ENCODE assay signal across 26 cellular contexts in the genomic region with DNA sequence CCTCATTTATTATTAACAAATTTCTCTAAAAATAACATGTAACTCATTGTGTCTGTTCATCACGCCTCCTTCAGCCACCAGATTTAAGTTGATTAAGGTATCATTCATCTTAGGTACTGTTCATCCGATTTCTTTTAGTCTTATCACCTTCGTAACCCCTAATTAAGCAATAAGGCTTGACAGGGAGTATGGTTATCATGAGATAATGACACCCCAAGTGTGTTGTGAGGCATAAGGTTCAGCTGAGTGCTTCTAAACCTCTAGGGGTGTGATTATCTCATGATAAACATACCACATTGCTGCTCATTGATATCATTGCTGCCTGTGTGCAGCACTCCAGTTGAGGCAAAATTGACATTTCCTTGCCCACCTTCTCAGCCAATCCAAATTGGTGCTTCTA.
"Had no signal": no experiment of that assay in that cellular context is flagged by ENCODE, and none has a peak within 500 bp of the region (broad histone marks: within the 10 kb centered on the region; RNA-seq: fewer than 3 reads in every experiment).

No MANE protein-coding gene starts in this region.

- H3K36me3 Mint-ChIP-seq: natural killer cell treated with Interleukin-12 subunit alpha and Interleukin-12 subunit beta and Interleukin-15 and Interleukin-18, amount 100 ng/mL, for 72 hours; stimulated activated effector memory CD8-positive, alpha-beta T cell treated with anti-CD3 and anti-CD28 coated beads, Interleukin-12 subunit alpha, Interleukin-12 subunit beta, amount 100 ng/mL, for 72 hours had no signal

- DNase-seq: activated CD4-positive, alpha-beta T cell treated with anti-CD3 and anti-CD28 coated beads for 4 hours; activated CD4-positive, alpha-beta T cell treated with anti-CD3 and anti-CD28 coated beads, Interleukin-2, amount 50 U/mL, for 48 hours; activated CD8-positive, alpha-beta memory T cell treated with anti-CD3 and anti-CD28 coated beads for 24 hours; activated effector memory CD4-positive, alpha-beta T cell treated with anti-CD3 and anti-CD28 coated beads, Interleukin-2, amount 50 U/mL, for 16 hours; activated naive CD4-positive, alpha-beta T cell treated with anti-CD3 and anti-CD28 coated beads, Interleukin-2, amount 10 ng/mL, durations not matched to agents 7 days and 5 days; activated naive CD8-positive, alpha-beta T cell treated with anti-CD3 and anti-CD28 coated beads, Interleukin-2, amount 10 ng/mL, durations not matched to agents 7 days and 5 days; activated T-cell treated with anti-CD3 and anti-CD28 coated beads, Interleukin-2, amount 50 U/mL, for 1 hour; dorsolateral prefrontal cortex; effector memory CD4-positive, alpha-beta T cell; gastrocnemius medialis; islet precursor cell; left ventricle myocardium inferior; mesendoderm; sigmoid colon; small intestine; stimulated activated CD4-positive, alpha-beta T cell treated with anti-CD3 and anti-CD28 coated beads, Interleukin-4, amount 100 ng/mL, for 24 hours; T-helper 9 cell; trophoblast cell had no signal

- H3K27ac Mint-ChIP-seq: activated naive CD4-positive, alpha-beta T cell treated with anti-CD3 and anti-CD28 coated beads, Interleukin-2, amount 10 ng/mL, durations not matched to agents 7 days and 5 days; activated naive CD8-positive, alpha-beta T cell treated with anti-CD3 and anti-CD28 coated beads, Interleukin-2, amount 10 ng/mL, durations not matched to agents 7 days and 5 days; activated T-helper 1 cell treated with anti-CD3 and anti-CD28 coated beads, Interleukin-12 subunit alpha, Interleukin-12 subunit beta, Interleukin-2, Interleukin-4 antibody, amounts not matched to agents 30 ng/mL and 10 ng/mL and 1 ng/mL, durations not matched to agents 14 hours and 24 hours and 36 hours; natural killer cell treated with Interleukin-12 subunit alpha and Interleukin-12 subunit beta and Interleukin-15 and Interleukin-18, amount 100 ng/mL, for 72 hours; stimulated activated effector memory CD8-positive, alpha-beta T cell treated with anti-CD3 and anti-CD28 coated beads, Interleukin-12 subunit alpha, Interleukin-12 subunit beta, amount 100 ng/mL, for 72 hours; stimulated activated naive CD8-positive, alpha-beta T cell treated with anti-CD3 and anti-CD28 coated beads, Interleukin-15, Interleukin-2, amounts not matched to agents 100 ng/mL and 50 ng/mL, for 24 hours had no signal

- FAIRE-seq: small intestine, TTC549, urothelium cell line had no signal

- H3K4me3 Mint-ChIP-seq: activated naive CD4-positive, alpha-beta T cell treated with anti-CD3 and anti-CD28 coated beads, Interleukin-2, amount 10 ng/mL, durations not matched to agents 7 days and 5 days; activated naive CD8-positive, alpha-beta T cell treated with anti-CD3 and anti-CD28 coated beads, Interleukin-2, amount 10 ng/mL, durations not matched to agents 7 days and 5 days; activated T-helper 1 cell treated with anti-CD3 and anti-CD28 coated beads, Interleukin-12 subunit alpha, Interleukin-12 subunit beta, Interleukin-2, Interleukin-4 antibody, amounts not matched to agents 30 ng/mL and 10 ng/mL and 1 ng/mL, durations not matched to agents 14 hours and 24 hours and 36 hours; natural killer cell treated with Interleukin-12 subunit alpha and Interleukin-12 subunit beta and Interleukin-15 and Interleukin-18, amount 100 ng/mL, for 72 hours; stimulated activated effector memory CD8-positive, alpha-beta T cell treated with anti-CD3 and anti-CD28 coated beads, Interleukin-12 subunit alpha, Interleukin-12 subunit beta, amount 100 ng/mL, for 72 hours; stimulated activated naive CD8-positive, alpha-beta T cell treated with anti-CD3 and anti-CD28 coated beads, Interleukin-15, Interleukin-2, amounts not matched to agents 100 ng/mL and 50 ng/mL, for 24 hours had no signal

- H3K27me3 Mint-ChIP-seq: activated naive CD4-positive, alpha-beta T cell treated with anti-CD3 and anti-CD28 coated beads, Interleukin-2, amount 10 ng/mL, durations not matched to agents 7 days and 5 days; activated naive CD8-positive, alpha-beta T cell treated with anti-CD3 and anti-CD28 coated beads, Interleukin-2, amount 10 ng/mL, durations not matched to agents 7 days and 5 days; brain; natural killer cell treated with Interleukin-12 subunit alpha and Interleukin-12 subunit beta and Interleukin-15 and Interleukin-18, amount 100 ng/mL, for 72 hours; progenitor cell of endocrine pancreas; stimulated activated naive CD8-positive, alpha-beta T cell treated with anti-CD3 and anti-CD28 coated beads, Interleukin-15, Interleukin-2, amounts not matched to agents 100 ng/mL and 50 ng/mL, for 24 hours had no signal

- H3K9me3 Mint-ChIP-seq: activated naive CD4-positive, alpha-beta T cell treated with anti-CD3 and anti-CD28 coated beads, Interleukin-2, amount 10 ng/mL, durations not matched to agents 7 days and 5 days; activated T-helper 1 cell treated with anti-CD3 and anti-CD28 coated beads, Interleukin-12 subunit alpha, Interleukin-12 subunit beta, Interleukin-2, Interleukin-4 antibody, amounts not matched to agents 30 ng/mL and 10 ng/mL and 1 ng/mL, durations not matched to agents 14 hours and 24 hours and 36 hours; brain had no signal

- H3K4me1 Mint-ChIP-seq: activated naive CD4-positive, alpha-beta T cell treated with anti-CD3 and anti-CD28 coated beads, Interleukin-2, amount 10 ng/mL, durations not matched to agents 7 days and 5 days; stimulated activated effector memory CD8-positive, alpha-beta T cell treated with anti-CD3 and anti-CD28 coated beads, Interleukin-12 subunit alpha, Interleukin-12 subunit beta, amount 100 ng/mL, for 72 hours had no signal
